17 cellular contexts compared by ENCODE assay signal in genomic region chr4:67685532-67685859, GRCh38. TPM values are rescaled to one million over a fixed set of nuclear protein-coding genes. Genes with fewer than 3 reads are reported as not detected.
DNase-seq lines count a peak whose midpoint lies in the region; ATAC-seq and TF ChIP-seq lines count a peak whose summit lies in the region.
"Had no signal": no experiment of that assay in that cellular context is flagged by ENCODE, and none has a peak within 500 bp of the region (broad histone marks: within the 10 kb centered on the region; RNA-seq: fewer than 3 reads in every experiment).

No MANE protein-coding gene starts in this region.

- H3K36me3 Mint-ChIP-seq in activated CD4-positive, alpha-beta T cell treated with anti-CD3 and anti-CD28 coated beads, Interleukin-2, amount 10 ng/mL, durations not matched to agents 7 days and 5 days (ENCODE audit: low read depth), result peaks cover 52% of the 10 kb centered on the region
- peaks cover 5% of the 10 kb centered on the region for H3K36me3 Mint-ChIP-seq in WTC11
- H3K36me3 Mint-ChIP-seq in endothelial cell (ENCODE audit: low read depth, unreplicated experiment), result peaks cover 14% of the 10 kb centered on the region

- no peaks in the 10 kb centered on the region for H3K9me3 Mint-ChIP-seq in activated CD4-positive, alpha-beta T cell treated with anti-CD3 and anti-CD28 coated beads, Interleukin-2, amount 10 ng/mL, durations not matched to agents 7 days and 5 days
- H3K9me3 Mint-ChIP-seq in WTC11, result no peaks in the 10 kb centered on the region
- no peaks in the 10 kb centered on the region for H3K9me3 Mint-ChIP-seq in endothelial cell (ENCODE audit: unreplicated experiment)

- no peak overlapping the region for H3K4me3 Mint-ChIP-seq in activated CD4-positive, alpha-beta T cell treated with anti-CD3 and anti-CD28 coated beads, Interleukin-2, amount 10 ng/mL, durations not matched to agents 7 days and 5 days
- no peak overlapping the region for H3K4me3 Mint-ChIP-seq in WTC11
- no peak overlapping the region for H3K4me3 Mint-ChIP-seq in endothelial cell (ENCODE audit: unreplicated experiment)

- DNase-seq in activated CD4-positive, alpha-beta T cell treated with anti-CD3 and anti-CD28 coated beads, Interleukin-2, amount 10 ng/mL, durations not matched to agents 7 days and 5 days, result no peak
- DNase-seq in activated CD4-positive, alpha-beta T cell treated with anti-CD3 and anti-CD28 coated beads, Interleukin-2, amount 50 U/mL, for 4 hours, result no peak
- DNase-seq in WTC11 (ENCODE audit: low spot score), result no peak
- DNase-seq in endothelial cell (ENCODE audit: low spot score), result no peak
- no peak for DNase-seq in foreskin melanocyte
- DNase-seq: activated gamma-delta T cell treated with Interleukin-2 at 50 U/mL for 16 hours, body of pancreas, colonic mucosa, head of caudate nucleus, posterior cingulate gyrus, sigmoid colon, SW 1271 had no signal

- ATAC-seq in GM18511 (IDR thresholded peaks at IDR 0.05; ENCODE audit: unreplicated experiment) (peak; percentile 6), WTC11 (no peak), HG03196 (IDR thresholded peaks at IDR 0.05; ENCODE audit: unreplicated experiment) (no peak), HG03354 (IDR thresholded peaks at IDR 0.05; ENCODE audit: poor library complexity, severe bottlenecking, unreplicated experiment) (no peak)
- ATAC-seq: body of pancreas, HCT116, left lobe of liver had no signal

- no peaks in the 10 kb centered on the region for H3K27me3 Mint-ChIP-seq in activated CD4-positive, alpha-beta T cell treated with anti-CD3 and anti-CD28 coated beads, Interleukin-2, amount 10 ng/mL, durations not matched to agents 7 days and 5 days
- no peaks in the 10 kb centered on the region for H3K27me3 Mint-ChIP-seq in WTC11 (ENCODE audit: low read depth)
- H3K27me3 Mint-ChIP-seq in endothelial cell (ENCODE audit: unreplicated experiment), result no peaks in the 10 kb centered on the region

- CTCF ChIA-PET in activated CD4-positive, alpha-beta T cell treated with anti-CD3 and anti-CD28 coated beads, Interleukin-2, amount 10 ng/mL, durations not matched to agents 7 days and 5 days (lab: Charles Lee), result no interaction called here
- CTCF ChIA-PET in WTC11 (lab: Charles Lee), result no interaction called here

- TF ChIP-seq CTCF in WTC11 (IDR thresholded peaks at IDR 0.05) (no peak), endothelial cell (IDR thresholded peaks at IDR 0.05; ENCODE audit: unreplicated experiment) (no peak)

- H3K27ac Mint-ChIP-seq in activated CD4-positive, alpha-beta T cell treated with anti-CD3 and anti-CD28 coated beads, Interleukin-2, amount 10 ng/mL, durations not matched to agents 7 days and 5 days, result peak overlapping the region; percentile 68
- H3K27ac Mint-ChIP-seq in WTC11 (peak overlapping the region; percentile 11; the same call in 1 of the 2 replicates), endothelial cell (ENCODE audit: unreplicated experiment) (peak overlapping the region; percentile 30)

- POLR2A ChIA-PET in activated CD4-positive, alpha-beta T cell treated with anti-CD3 and anti-CD28 coated beads, Interleukin-2, amount 10 ng/mL, durations not matched to agents 7 days and 5 days (lab: Charles Lee), result no interaction called here
- POLR2A ChIA-PET in WTC11 (lab: Charles Lee), result no interaction called here

- H3K4me1 Mint-ChIP-seq in activated CD4-positive, alpha-beta T cell treated with anti-CD3 and anti-CD28 coated beads, Interleukin-2, amount 10 ng/mL, durations not matched to agents 7 days and 5 days, result peaks cover 41% of the 10 kb centered on the region
- peaks cover 3% of the 10 kb centered on the region; the same call in 1 of the 2 replicates for H3K4me1 Mint-ChIP-seq in WTC11
- peaks cover 4% of the 10 kb centered on the region for H3K4me1 Mint-ChIP-seq in endothelial cell (ENCODE audit: unreplicated experiment)

TF ChIP-seq in WTC11, 78 proteins besides CTCF, POLR2A, EP300 and RAD21:
- TF ChIP-seq AFF4 (CRISPR knock-in tag; IDR thresholded peaks at IDR 0.05; ENCODE audit: borderline replicate concordance), result no peak
- no peak for TF ChIP-seq ATF6 (CRISPR knock-in tag; IDR thresholded peaks at IDR 0.05)
- no peak for TF ChIP-seq ZNF281 (CRISPR knock-in tag; IDR thresholded peaks at IDR 0.05)
- no peak for TF ChIP-seq FOXP1 (CRISPR knock-in tag; IDR thresholded peaks at IDR 0.05; ENCODE audit: borderline replicate concordance)
- no peak for TF ChIP-seq CREM (CRISPR knock-in tag; IDR thresholded peaks at IDR 0.05)

RNA-seq across cellular contexts. Expression of gene UBA6, which starts 15.5 kb away (rescaled TPM):
- total RNA-seq in activated CD4-positive, alpha-beta T cell treated with anti-CD3 and anti-CD28 coated beads, Interleukin-2, amount 10 ng/mL, durations not matched to agents 7 days and 5 days, result 10 to 100 TPM; 73.3 to 82.0 TPM
- total RNA-seq in WTC11 (2021), result 71.5 to 81.5 TPM (median 79.0 TPM) in 3 replicates
- total RNA-seq in endothelial cell (ENCODE audit: unreplicated experiment), result 79.5 TPM

Comparison
In these comparisons a context has a peak if more than half of its experiments do, and no peak if none do; other contexts are left out.
1. H3K27ac Mint-ChIP-seq: peak in every context shown above with its lines; median percentile 68 in activated CD4-positive, alpha-beta T cell treated with anti-CD3 and anti-CD28 coated beads, Interleukin-2, amount 10 ng/mL, durations not matched to agents 7 days and 5 days; 30 in endothelial cell; 11 in WTC11.